In the genomic region with DNA sequence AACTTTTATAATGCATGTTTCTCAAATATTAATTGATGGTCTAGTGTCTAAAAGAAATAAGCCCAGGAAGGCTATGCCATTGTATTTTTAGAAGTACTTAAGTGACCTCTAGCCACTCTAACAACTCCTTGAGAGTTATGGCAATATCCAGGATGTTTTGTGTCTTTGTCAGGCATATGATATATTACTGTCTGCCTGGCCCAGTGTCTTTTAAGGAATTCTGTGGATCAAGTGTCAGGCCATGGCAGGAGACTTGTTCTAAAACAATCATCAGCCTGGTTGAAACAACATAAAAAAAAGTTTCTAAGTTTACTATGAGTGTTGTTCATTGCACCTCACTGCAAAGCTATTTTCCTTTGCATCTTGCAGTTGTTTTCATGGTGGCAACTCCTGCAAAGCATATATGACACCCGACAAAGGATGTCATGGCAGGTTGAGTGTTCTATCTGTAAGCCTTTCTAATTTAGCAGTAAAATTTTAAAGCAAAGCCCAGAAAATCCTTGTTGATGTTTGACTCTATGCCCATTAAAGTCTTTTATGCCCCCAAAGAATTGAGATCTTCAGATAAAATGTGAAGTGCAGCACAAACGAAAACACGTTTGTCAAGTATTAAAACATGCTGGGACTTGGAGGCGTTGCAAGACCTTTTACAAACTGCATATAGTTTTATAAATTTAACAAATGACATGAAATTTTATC, we compare ENCODE assay signal across 1 cellular context.
TF ChIP-seq lines count a peak whose summit lies in the region.

No MANE protein-coding gene starts in this region.

TF ChIP-seq in HEK293T, 16 proteins besides CTCF, POLR2A, EP300 and RAD21:
- TF ChIP-seq, protein P1, sequence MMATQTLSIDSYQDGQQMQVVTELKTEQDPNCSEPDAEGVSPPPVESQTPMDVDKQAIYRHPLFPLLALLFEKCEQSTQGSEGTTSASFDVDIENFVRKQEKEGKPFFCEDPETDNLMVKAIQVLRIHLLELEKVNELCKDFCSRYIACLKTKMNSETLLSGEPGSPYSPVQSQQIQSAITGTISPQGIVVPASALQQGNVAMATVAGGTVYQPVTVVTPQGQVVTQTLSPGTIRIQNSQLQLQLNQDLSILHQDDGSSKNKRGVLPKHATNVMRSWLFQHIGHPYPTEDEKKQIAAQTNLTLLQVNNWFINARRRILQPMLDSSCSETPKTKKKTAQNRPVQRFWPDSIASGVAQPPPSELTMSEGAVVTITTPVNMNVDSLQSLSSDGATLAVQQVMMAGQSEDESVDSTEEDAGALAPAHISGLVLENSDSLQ (IDR thresholded peaks at IDR 0.05): peak; percentile 83
- TF ChIP-seq SP1 (IDR thresholded peaks at IDR 0.05): no peak
